Comparison of ENCODE assay signal across 20 cellular contexts in the genomic region with DNA sequence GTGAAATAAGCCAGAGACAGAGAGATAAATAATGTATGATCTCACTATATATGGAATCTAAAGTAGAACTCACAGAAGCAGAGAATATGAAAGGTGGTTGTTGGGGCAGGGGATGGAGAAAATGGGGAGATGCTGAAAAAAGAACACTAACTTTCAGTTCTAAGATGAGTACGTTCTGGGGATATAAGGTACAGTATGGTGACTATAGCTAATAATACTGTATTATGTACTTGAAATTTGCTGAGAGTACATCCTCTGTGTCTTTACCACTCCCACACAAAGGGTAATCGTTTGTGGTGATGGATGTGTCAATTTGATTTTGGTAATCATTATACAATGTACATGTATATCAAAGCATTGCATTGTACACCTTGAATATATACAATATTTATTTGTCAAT. TPM values are rescaled to one million over a fixed set of nuclear protein-coding genes. Genes with fewer than 3 reads are reported as not detected.
DNase-seq lines count a peak whose midpoint lies in the region; ATAC-seq, FAIRE-seq and TF ChIP-seq lines count a peak whose summit lies in the region.
"Had no signal": no experiment of that assay in that cellular context is flagged by ENCODE, and none has a peak within 500 bp of the region (broad histone marks: within the 10 kb centered on the region; RNA-seq: fewer than 3 reads in every experiment).

No MANE protein-coding gene starts in this region.

- no peak for DNase-seq in GM12892 (ENCODE audit: insufficient read length)
- DNase-seq in GM12878 (ENCODE audit: low read depth, low spot score), result no peak
- no peak for DNase-seq in heart left ventricle
- no peak for DNase-seq in NCI-H82 (lab: John Stamatoyannopoulos, UW)
- DNase-seq in amygdala (lab: John Stamatoyannopoulos, UW), result no peak
- DNase-seq in activated T-cell treated with anti-CD3 and anti-CD28 coated beads, Interleukin-2, amount 50 U/mL, for 72 hours, result no peak
- DNase-seq: activated CD4-positive, alpha-beta T cell treated with anti-CD3 and anti-CD28 coated beads for 4 hours; islet precursor cell; mucosa of descending colon; NCI-H1417; NCI-H524 treated with DMSO at 0.1 percent for 48 hours; RPMI8226 had no signal

- no peaks in the 10 kb centered on the region for H3K36me3 ChIP-seq in GM12878 (ENCODE audit: control insufficient read depth in 2 of 2, insufficient read depth in 2 of 2, low read length in 1 of 2)
- H3K36me3 ChIP-seq in heart left ventricle, result peaks cover 0 to 6% (median 0%) of the 10 kb centered on the region in 9 donors
- H3K36me3 ChIP-seq: gastroesophageal sphincter, prostate gland had no signal

- no peaks in the 10 kb centered on the region for H4K20me1 ChIP-seq in GM12878 (ENCODE audit: control insufficient read depth, insufficient read depth)

- no peak overlapping the region for H2AFZ ChIP-seq in GM12878 (ENCODE audit: control insufficient read depth, low read depth, low read length)

- H3K4me2 ChIP-seq in GM12878 (ENCODE audit: control insufficient read depth, insufficient read depth), result peak overlapping the region; percentile 66

- H3K9ac ChIP-seq in GM12878 (ENCODE audit: control insufficient read depth, insufficient read depth, low read length), result no peak overlapping the region

- H3K27ac ChIP-seq in GM12878 (ENCODE audit: control insufficient read depth, insufficient read depth), result no peak overlapping the region
- H3K27ac ChIP-seq in heart left ventricle, result peak overlapping the region in 1 of 12 donors; percentile 98
- H3K27ac ChIP-seq: prostate gland had no signal

- TF ChIP-seq POLR2A in GM12892 (IDR thresholded peaks at IDR 0.05; ENCODE audit: low read depth, low read length) (no peak), GM12878 (IDR thresholded peaks at IDR 0.05; ENCODE audit: low read depth, low read length) (no peak), heart left ventricle (IDR thresholded peaks at IDR 0.05) (no peak)

- no peaks in the 10 kb centered on the region for H3K9me3 Mint-ChIP-seq in activated T-cell treated with anti-CD3 and anti-CD28 coated beads, Interleukin-2, amount 50 U/mL, for 72 hours
- H3K9me3 Mint-ChIP-seq: T-helper 1 cell treated with Interleukin-12 subunit alpha and Interleukin-12 subunit beta and Interleukin-4 antibody, amounts not matched to agents 30 μg/mL and 1 μg/mL, for 36 hours had no signal

- H3K9me3 ChIP-seq in GM12878 (replicated peaks; ENCODE audit: control insufficient read depth, insufficient read depth, low read length) (no peaks in the 10 kb centered on the region), heart left ventricle (no peaks in the 10 kb centered on the region)
- H3K9me3 ChIP-seq: gastroesophageal sphincter, mucosa of descending colon, prostate gland had no signal

- peak overlapping the region in 1 of 2 donors; percentile 6 for H3K4me3 Mint-ChIP-seq in activated T-cell treated with anti-CD3 and anti-CD28 coated beads, Interleukin-2, amount 50 U/mL, for 72 hours
- H3K4me3 Mint-ChIP-seq: T-helper 1 cell treated with Interleukin-12 subunit alpha and Interleukin-12 subunit beta and Interleukin-4 antibody, amounts not matched to agents 30 μg/mL and 1 μg/mL, for 36 hours had no signal

- TF ChIP-seq CTCF in GM12878 (IDR thresholded peaks at IDR 0.05 in 2 of 3, conservative IDR thresholded peaks at IDR 0.05 in 1 of 3; ENCODE audit: control insufficient read depth in 2 of 3, extremely low read depth in 1 of 3, insufficient read depth in 1 of 3, low read depth in 3 of 3, low read length in 3 of 3), result no peak
- TF ChIP-seq CTCF in heart left ventricle (IDR thresholded peaks at IDR 0.05), result no peak

- no TSS peak for BruUV-seq in GM12878 (replicated peaks; lab: Mats Ljungman, UMichigan)

- WGBS in GM12878 (ENCODE audit: insufficient coverage, insufficient replicate concordance, low lambda C conversion rate, missing lambda C conversion rate), result 6% methylated on average over 2 of the region's 2 CpGs
- WGBS in heart left ventricle, 4 donors, result 44 to 62% (median 58%) methylated on average over 2 of the region's 2 CpGs

- H3K27ac Mint-ChIP-seq in activated T-cell treated with anti-CD3 and anti-CD28 coated beads, Interleukin-2, amount 50 U/mL, for 72 hours, result no peak overlapping the region
- H3K27ac Mint-ChIP-seq: T-helper 1 cell treated with Interleukin-12 subunit alpha and Interleukin-12 subunit beta and Interleukin-4 antibody, amounts not matched to agents 30 μg/mL and 1 μg/mL, for 36 hours had no signal

- RAD21 ChIA-PET in GM12878 (lab: Charles Lee; ENCODE audit: unreplicated experiment), result interaction anchor here (3.0 kb wide), 1 partner anchor 169 kb away, joined by 16 read pairs; no protein-coding TSS in a partner anchor

- TF ChIP-seq RAD21 in GM12878 (IDR thresholded peaks at IDR 0.05; ENCODE audit: insufficient read depth, low read depth, low read length), result no peak

- in situ Hi-C loops in GM12878 (cut with MboI), result no loop called here

- H3K79me2 ChIP-seq in GM12878 (ENCODE audit: control insufficient read depth, insufficient read depth, low read length), result peaks cover 73% of the 10 kb centered on the region

- ATAC-seq in GM19452 (IDR thresholded peaks at IDR 0.05; ENCODE audit: unreplicated experiment), result peak; percentile 47
- peak; percentile 43 for ATAC-seq in HG03025 (IDR thresholded peaks at IDR 0.05; ENCODE audit: low FRiP score, unreplicated experiment)
- ATAC-seq in GM12878, result peak; percentile 40
- no peak for ATAC-seq in heart left ventricle
- ATAC-seq in activated T-cell treated with anti-CD3 and anti-CD28 coated beads, Interleukin-2, amount 50 U/mL, for 72 hours (replicated peaks in 1 of 2), result no peak
- ATAC-seq: gastroesophageal sphincter, HepG2, mucosa of descending colon had no signal

- CTCF ChIA-PET in GM12878 (lab: Yijun Ruan, JAX), result interaction anchor here (0.7 to 1.4 kb wide), 4 partner anchors 12 to 485 kb away, joined by 3 to 4 read pairs (median 4); no protein-coding TSS in a partner anchor

- FAIRE-seq in GM12892 (lab: Jason Lieb, UNC) (peak; percentile 77), GM12878 (lab: Jason Lieb, UNC) (no peak)
- FAIRE-seq: bronchial epithelial cell, HepG2, urothelium cell line had no signal

- POLR2A ChIA-PET in GM12878 (lab: Charles Lee), result interaction anchor here (0.7 kb wide), 1 partner anchor 83 kb away, joined by 6 read pairs; no protein-coding TSS in a partner anchor

- SMC1A ChIA-PET in GM12878 (lab: Charles Lee; ENCODE audit: uncharacterized antibody, unreplicated experiment), result interaction anchor here (0.6 to 1.8 kb wide), 6 partner anchors 14 to 490 kb away, joined by 3 to 6 read pairs (median 3); partner anchors contain the start of gene FAM200B

- H3K27me3 Mint-ChIP-seq in activated T-cell treated with anti-CD3 and anti-CD28 coated beads, Interleukin-2, amount 50 U/mL, for 72 hours (ENCODE audit: low read depth), result no peaks in the 10 kb centered on the region

- H3K27me3 ChIP-seq in GM12878 (replicated peaks in 1 of 2; ENCODE audit: control insufficient read depth in 2 of 2, insufficient read depth in 2 of 2, low read length in 1 of 2) (no peaks in the 10 kb centered on the region), heart left ventricle (no peaks in the 10 kb centered on the region)
- H3K27me3 ChIP-seq: gastroesophageal sphincter had no signal

- H3K4me1 Mint-ChIP-seq in activated T-cell treated with anti-CD3 and anti-CD28 coated beads, Interleukin-2, amount 50 U/mL, for 72 hours (ENCODE audit: low read depth), result peaks cover 54% of the 10 kb centered on the region

- TF ChIP-seq EP300 in GM12878 (IDR thresholded peaks at IDR 0.05; ENCODE audit: borderline replicate concordance in 1 of 2, control insufficient read depth in 1 of 2, low read depth in 2 of 2, low read length in 2 of 2), result no peak

- H3K4me1 ChIP-seq in GM12878 (ENCODE audit: control insufficient read depth, insufficient read depth, low read length) (peaks cover 25% of the 10 kb centered on the region), heart left ventricle (peaks cover 6 to 90% (median 56%) of the 10 kb centered on the region in 12 donors)

- intact Hi-C loops in GM12878 (cut with micrococcal nuclease; ENCODE audit: unreplicated experiment), result no loop called here
- intact Hi-C loops in heart left ventricle (cut with DNase I), result loop anchor here in 5 of 10 donors (2.0 to 10.0 kb wide), 5 partner anchors 154 to 411 kb away; no protein-coding TSS in a partner anchor

- no peak overlapping the region for H3K4me3 ChIP-seq in GM12878
- no peak overlapping the region for H3K4me3 ChIP-seq in heart left ventricle
- H3K4me3 ChIP-seq: gastroesophageal sphincter, mucosa of descending colon, prostate gland had no signal

- H3K36me3 Mint-ChIP-seq in activated T-cell treated with anti-CD3 and anti-CD28 coated beads, Interleukin-2, amount 50 U/mL, for 72 hours (ENCODE audit: insufficient read depth in 2 of 2), result no peaks in the 10 kb centered on the region

RNA-seq across cellular contexts. Expression of gene FBXL5, which starts 6.6 kb away (rescaled TPM):
- 20.0 TPM for polyA plus RNA-seq in GM12892 (2012; ENCODE audit: missing spikeins)
- 85.8 and 87.6 TPM in 2 replicates for total RNA-seq in GM12878 (2013; cell fraction: nucleolus; rRNA removed)
- 39.5 and 42.5 TPM in 2 replicates for total RNA-seq in GM12878 (2014; rRNA removed)
- 34.7 and 36.7 TPM in 2 replicates for total RNA-seq in GM12878 (2014; rRNA removed; fragmentation: Illumina TruSeq; extraction: Trizol)
- total RNA-seq in GM12878 (2021), result 30.7 and 31.9 TPM in 2 replicates
- 16.1 TPM for polyA plus RNA-seq in GM12878 (2011; ENCODE audit: low read depth)
- polyA plus RNA-seq in GM12878 (2011; rRNA removed), result 46.2 and 69.1 TPM in 2 replicates
- polyA plus RNA-seq in GM12878 (2011; cell fraction: cytosol; rRNA removed), result 16.0 and 16.8 TPM in 2 replicates
- 25.3 and 25.8 TPM in 2 replicates for polyA plus RNA-seq in GM12878 (2011; cell fraction: nucleus; rRNA removed)
- polyA plus RNA-seq in GM12878 (2012), result 19.4 and 23.9 TPM in 2 replicates
- 25.1 and 36.0 TPM in 2 replicates for polyA plus RNA-seq in GM12878 (2014; fragmentation: Illumina TruSeq; extraction: Trizol)
- 10 to 100 TPM; 10.1 to 12.3 TPM for polyA plus RNA-seq in GM12878 (2014; fragmentation: Nextera tagmentation; extraction: Ambion mirVana)
- 23.8 and 32.3 TPM in 2 replicates for polyA plus RNA-seq in GM12878 (2014; rRNA removed)
- 10 to 100 TPM; 42.2 to 44.5 TPM for polyA plus RNA-seq in GM12878 (2016; fragmentation: Nextera tagmentation; extraction: Ambion mirVana)
- 42.7 and 60.0 TPM in 2 replicates for polyA minus RNA-seq in GM12878 (2011; rRNA and poly(A)+ RNA removed)
- polyA minus RNA-seq in GM12878 (2011; cell fraction: cytosol; rRNA and poly(A)+ RNA removed), result 17.5 and 18.0 TPM in 2 replicates
- polyA minus RNA-seq in GM12878 (2011; cell fraction: nucleus; rRNA and poly(A)+ RNA removed), result 54.8 and 81.6 TPM in 2 replicates
- total RNA-seq in heart left ventricle, result 100 to 1,000 TPM in 1 of 9 donors, 10 to 100 TPM in 8; 71.1 to 112 (median 82.1) TPM
- 10 to 100 TPM; 32.7 to 48.9 TPM for polyA plus RNA-seq in heart left ventricle
- total RNA-seq in activated T-cell treated with anti-CD3 and anti-CD28 coated beads, Interleukin-2, amount 50 U/mL, for 72 hours, result 10 to 100 TPM; 39.5 to 40.5 TPM

RNA-seq across cellular contexts. Expression of gene FAM200B, which starts 33.0 kb away (rescaled TPM):
- 16.8 TPM for polyA plus RNA-seq in GM12892 (2012; ENCODE audit: missing spikeins)
- total RNA-seq in GM12878 (2013; cell fraction: nucleolus; rRNA removed), result 17.9 and 19.0 TPM in 2 replicates
- total RNA-seq in GM12878 (2014; rRNA removed) (13.8 and 19.7 TPM in 2 replicates), GM12878 (2014; rRNA removed; fragmentation: Illumina TruSeq; extraction: Trizol) (21.2 and 26.6 TPM in 2 replicates), GM12878 (2021) (14.9 and 15.9 TPM in 2 replicates), heart left ventricle (10 to 100 TPM; 23.2 to 37.7 (median 32.2) TPM)
- 12.7 TPM for polyA plus RNA-seq in GM12878 (2011; ENCODE audit: low read depth)
- polyA plus RNA-seq in GM12878 (2011; rRNA removed) (14.2 and 20.3 TPM in 2 replicates), GM12878 (2014; fragmentation: Illumina TruSeq; extraction: Trizol) (36.4 and 37.1 TPM in 2 replicates), GM12878 (2014; fragmentation: Nextera tagmentation; extraction: Ambion mirVana) (10 to 100 TPM; 24.4 to 27.0 TPM), GM12878 (2014; rRNA removed) (20.1 and 22.1 TPM in 2 replicates), GM12878 (2016; fragmentation: Nextera tagmentation; extraction: Ambion mirVana) (10 to 100 TPM; 42.2 to 48.5 TPM), heart left ventricle (10 to 100 TPM; 25.0 to 33.9 TPM)
- polyA plus RNA-seq in GM12878 (2011; cell fraction: cytosol; rRNA removed), result 6.2 and 8.0 TPM in 2 replicates
- 15.3 and 20.2 TPM in 2 replicates for polyA plus RNA-seq in GM12878 (2011; cell fraction: nucleus; rRNA removed)
- 18.3 and 23.1 TPM in 2 replicates for polyA plus RNA-seq in GM12878 (2012)
- polyA minus RNA-seq in GM12878 (2011; rRNA and poly(A)+ RNA removed), result 4.0 and 8.6 TPM in 2 replicates
- 3.6 and 5.2 TPM in 2 replicates for polyA minus RNA-seq in GM12878 (2011; cell fraction: cytosol; rRNA and poly(A)+ RNA removed)
- polyA minus RNA-seq in GM12878 (2011; cell fraction: nucleus; rRNA and poly(A)+ RNA removed), result 10.8 and 16.6 TPM in 2 replicates
- total RNA-seq in activated T-cell treated with anti-CD3 and anti-CD28 coated beads, Interleukin-2, amount 50 U/mL, for 72 hours, result 10 to 100 TPM; 15.8 to 23.1 TPM

RNA-seq across cellular contexts. Expression of gene BST1, which starts 54.3 kb away (rescaled TPM):
- polyA plus RNA-seq in GM12892 (2012; ENCODE audit: missing spikeins), result not detected
- total RNA-seq in GM12878 (2013; cell fraction: nucleolus; rRNA removed), result not detected in 2 replicates
- total RNA-seq in GM12878 (2014; rRNA removed) (0.11 TPM in 1 of 2 replicates, not detected in the other), GM12878 (2014; rRNA removed; fragmentation: Illumina TruSeq; extraction: Trizol) (0.31 TPM in 1 of 2 replicates, not detected in the other), GM12878 (2021) (0.31 and 0.32 TPM in 2 replicates), heart left ventricle (10 to 100 TPM in 1 of 9 donors, 1 to 10 TPM in 8; 1.3 to 18.4 (median 2.1) TPM)
- not detected for polyA plus RNA-seq in GM12878 (2011; ENCODE audit: low read depth)
- polyA plus RNA-seq in GM12878 (2011; rRNA removed) (0.04 TPM in 1 of 2 replicates, not detected in the other), GM12878 (2014; fragmentation: Illumina TruSeq; extraction: Trizol) (0.25 TPM in 1 of 2 replicates, not detected in the other), GM12878 (2014; fragmentation: Nextera tagmentation; extraction: Ambion mirVana) (under 1 TPM; 0.09 to 0.10 TPM), GM12878 (2014; rRNA removed) (0.08 TPM in 1 of 2 replicates, not detected in the other), GM12878 (2016; fragmentation: Nextera tagmentation; extraction: Ambion mirVana) (under 1 TPM; 0.11 to 0.42 TPM), heart left ventricle (1 to 10 TPM; 1.9 to 2.5 TPM)
- 0.03 and 0.07 TPM in 2 replicates for polyA plus RNA-seq in GM12878 (2011; cell fraction: cytosol; rRNA removed)
- polyA plus RNA-seq in GM12878 (2011; cell fraction: nucleus; rRNA removed), result not detected in 2 replicates
- polyA plus RNA-seq in GM12878 (2012), result 0.07 TPM in 1 of 2 replicates, not detected in the other
- polyA minus RNA-seq in GM12878 (2011; rRNA and poly(A)+ RNA removed), result not detected in 2 replicates
- not detected in 2 replicates for polyA minus RNA-seq in GM12878 (2011; cell fraction: cytosol; rRNA and poly(A)+ RNA removed)
- not detected in 2 replicates for polyA minus RNA-seq in GM12878 (2011; cell fraction: nucleus; rRNA and poly(A)+ RNA removed)
- total RNA-seq in activated T-cell treated with anti-CD3 and anti-CD28 coated beads, Interleukin-2, amount 50 U/mL, for 72 hours, result under 1 TPM; 0.24 to 0.65 TPM

Comparison
In these comparisons a context has a peak if more than half of its experiments do, and no peak if none do; other contexts are left out.
1. ATAC-seq: peak in GM19452 (single experiment), HG03025 (single experiment) and GM12878 (single experiment); none in heart left ventricle (0 of 4) and activated T-cell treated with anti-CD3 and anti-CD28 coated beads, Interleukin-2, amount 50 U/mL, for 72 hours (0 of 2).